In the genomic region with DNA sequence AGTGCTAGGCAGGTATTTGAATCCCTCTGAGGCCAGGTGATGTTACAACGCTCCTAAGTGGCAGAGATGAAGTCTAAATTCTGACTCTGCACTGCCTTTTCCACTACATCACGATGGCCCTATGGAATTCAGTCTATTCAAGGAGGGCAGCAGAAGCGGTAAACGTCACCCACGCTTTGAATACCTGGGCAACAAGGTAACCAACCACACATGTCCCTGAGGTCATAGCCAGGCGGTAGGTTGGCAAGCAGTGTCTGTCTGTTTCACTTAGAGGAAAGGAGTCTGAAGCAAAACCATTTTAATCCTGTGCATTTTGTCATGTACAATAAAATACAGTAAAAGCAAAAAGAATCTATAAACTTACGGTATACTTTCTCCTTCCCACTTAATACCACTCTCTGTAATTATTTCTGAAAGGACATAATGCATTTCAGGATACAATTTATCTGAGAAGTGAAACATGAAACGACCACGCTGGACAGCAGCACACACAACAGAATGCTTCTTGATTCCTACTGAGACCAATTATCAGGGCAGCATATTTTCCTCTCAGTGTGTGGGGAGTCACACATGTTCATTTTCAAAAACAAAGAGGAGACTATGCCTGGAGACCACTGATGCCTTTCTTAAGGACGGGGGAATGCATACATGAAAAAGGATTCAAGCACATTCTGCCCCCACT, we compare ENCODE assay signal across 1 cellular context.
TF ChIP-seq lines count a peak whose summit lies in the region.

No MANE protein-coding gene starts in this region.

TF ChIP-seq in K562, 482 proteins besides CTCF, POLR2A, EP300 and RAD21:
- TF ChIP-seq ZNF140 (CRISPR knock-in tag; IDR thresholded peaks at IDR 0.05) (no peak), ZNF707 (CRISPR knock-in tag; conservative IDR thresholded peaks at IDR 0.05) (no peak)
- TF ChIP-seq, protein P1, sequence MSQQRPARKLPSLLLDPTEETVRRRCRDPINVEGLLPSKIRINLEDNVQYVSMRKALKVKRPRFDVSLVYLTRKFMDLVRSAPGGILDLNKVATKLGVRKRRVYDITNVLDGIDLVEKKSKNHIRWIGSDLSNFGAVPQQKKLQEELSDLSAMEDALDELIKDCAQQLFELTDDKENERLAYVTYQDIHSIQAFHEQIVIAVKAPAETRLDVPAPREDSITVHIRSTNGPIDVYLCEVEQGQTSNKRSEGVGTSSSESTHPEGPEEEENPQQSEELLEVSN (IDR thresholded peaks at IDR 0.05; ENCODE audit: borderline replicate concordance in 1 of 2, extremely low read depth in 1 of 2, insufficient read depth in 1 of 2, insufficient read length in 1 of 2, low read depth in 1 of 2, low read length in 1 of 2, poor library complexity in 1 of 2, severe bottlenecking in 1 of 2): peak in 1 of 2 experiments; percentile 6
